Comparison of ENCODE assay signal across 8 cellular contexts in genomic region chr15:44728576-44729393, GRCh38. TPM values are rescaled to one million over a fixed set of nuclear protein-coding genes. Genes with fewer than 3 reads are reported as not detected.
DNase-seq lines count a peak whose midpoint lies in the region; ATAC-seq and TF ChIP-seq lines count a peak whose summit lies in the region.

No MANE protein-coding gene starts in this region.

- peak overlapping the region; percentile 10 for H2BK5ac ChIP-seq in neuronal stem cell (ENCODE audit: low read length)

- H3K4me3 ChIP-seq in NB4 (ENCODE audit: low read depth, low read length): peak overlapping the region; percentile 79
- H3K4me3 ChIP-seq in gastroesophageal sphincter: peak overlapping the region; percentile 50 to 75
- peak overlapping the region; percentile 56 to 80 for H3K4me3 ChIP-seq in neuronal stem cell (ENCODE audit: low read length in 2 of 2)
- H3K4me3 ChIP-seq in subcutaneous abdominal adipose tissue (ENCODE audit: low read depth in 1 of 5, low read length in 5 of 5): peak overlapping the region; percentile 88 to 98 (median 96)

- peak; percentile 75 for ATAC-seq in HG02571 (IDR thresholded peaks at IDR 0.05; ENCODE audit: unreplicated experiment)
- ATAC-seq in gastroesophageal sphincter: peak; percentile 97

- H3K18ac ChIP-seq in neuronal stem cell (ENCODE audit: low read length): peak overlapping the region; percentile 55

- no peaks in the 10 kb centered on the region for H3K27me3 ChIP-seq in gastroesophageal sphincter
- H3K27me3 ChIP-seq in neuronal stem cell (ENCODE audit: control insufficient read depth in 3 of 3, insufficient read depth in 3 of 3, low read depth in 1 of 3, low read length in 3 of 3): peaks cover 0 to 7% (median 2%) of the 10 kb centered on the region in 3 experiments
- H3K27me3 ChIP-seq in subcutaneous abdominal adipose tissue (ENCODE audit: control insufficient read depth in 5 of 5, insufficient read depth in 4 of 5, low read length in 5 of 5): no peaks in the 10 kb centered on the region

- no peak overlapping the region for H2BK12ac ChIP-seq in neuronal stem cell (ENCODE audit: low read length)

- H3K14ac ChIP-seq in neuronal stem cell (ENCODE audit: low read length): peak overlapping the region; percentile 3

- peak overlapping the region; percentile 85 for H3K9ac ChIP-seq in neuronal stem cell (ENCODE audit: low read depth, low read length, poor library complexity)
- H3K9ac ChIP-seq in subcutaneous abdominal adipose tissue (ENCODE audit: low read length in 5 of 5): peak overlapping the region; percentile 85 to 98 (median 95)

- H2BK15ac ChIP-seq in neuronal stem cell (ENCODE audit: low read length): no peak overlapping the region

- H3K27ac ChIP-seq in gastroesophageal sphincter: peak overlapping the region; percentile 93 to 96 (median 94)
- no peak overlapping the region for H3K27ac ChIP-seq in neuronal stem cell (replicated peaks; ENCODE audit: low read length)
- peak overlapping the region; percentile 99 for H3K27ac ChIP-seq in subcutaneous abdominal adipose tissue (ENCODE audit: low read depth, low read length)

- no peak for TF ChIP-seq EP300 in gastroesophageal sphincter (IDR thresholded peaks at IDR 0.05)

- no peak overlapping the region for H4K8ac ChIP-seq in neuronal stem cell (ENCODE audit: low read depth, low read length)

- WGBS in gastroesophageal sphincter (ENCODE audit: low coverage in 1 of 2), 2 donors: 0% methylated on average over 1 to 16 of the region's 36 CpGs
- no CpG with 5 or more reads among the region's 36 CpGs for WGBS in neuronal stem cell (ENCODE audit: extremely low coverage in 2 of 2, insufficient read length in 2 of 2, insufficient replicate concordance in 1 of 2), 2 donors

- H3K9me3 ChIP-seq in gastroesophageal sphincter: no peaks in the 10 kb centered on the region
- no peaks in the 10 kb centered on the region for H3K9me3 ChIP-seq in neuronal stem cell (replicated peaks in 1 of 2; ENCODE audit: control insufficient read depth in 2 of 2, insufficient read depth in 1 of 2, low read depth in 1 of 2, low read length in 2 of 2)
- no peaks in the 10 kb centered on the region for H3K9me3 ChIP-seq in subcutaneous abdominal adipose tissue (ENCODE audit: control insufficient read depth in 5 of 5, low read length in 5 of 5)

- H3K79me1 ChIP-seq in neuronal stem cell (ENCODE audit: low read depth, low read length): no peaks in the 10 kb centered on the region

- DNase-seq in GM04504 (ENCODE audit: low read depth) (peak; percentile 99), NB4 (ENCODE audit: low read depth) (peak; percentile 96), SK-N-DZ (ENCODE audit: low spot score) (peak; percentile 97), neuronal stem cell (ENCODE audit: low spot score) (peak; percentile 75)
- DNase-seq in activated naive CD4-positive, alpha-beta T cell treated with anti-CD3 and anti-CD28 coated beads, Interleukin-2, amount 50 U/mL, for 16 hours: peak; percentile 93

- H2AFZ ChIP-seq in neuronal stem cell (ENCODE audit: low read length): peak overlapping the region; percentile 83

- peak overlapping the region; percentile 66 for H3K23ac ChIP-seq in neuronal stem cell (ENCODE audit: low read depth, low read length, poor library complexity)

- peaks cover 0 to 58% (median 8%) of the 10 kb centered on the region in 3 donors for H3K4me1 ChIP-seq in gastroesophageal sphincter
- peaks cover 2 to 4% of the 10 kb centered on the region in 2 donors for H3K4me1 ChIP-seq in neuronal stem cell (ENCODE audit: control insufficient read depth in 2 of 2, insufficient read depth in 1 of 2, low read depth in 1 of 2, low read length in 2 of 2)
- H3K4me1 ChIP-seq in subcutaneous abdominal adipose tissue (ENCODE audit: control insufficient read depth in 5 of 5, insufficient read depth in 5 of 5, low read length in 5 of 5): peaks cover 16 to 57% (median 35%) of the 10 kb centered on the region in 5 donors

- no peak for TF ChIP-seq CTCF in NB4 (IDR thresholded peaks at IDR 0.05; ENCODE audit: low read depth, low read length)
- TF ChIP-seq CTCF in gastroesophageal sphincter (IDR thresholded peaks at IDR 0.05): no peak

- no peak overlapping the region for H3K4ac ChIP-seq in neuronal stem cell (ENCODE audit: low read length)

- no peak overlapping the region for H2AK5ac ChIP-seq in neuronal stem cell (ENCODE audit: low read depth, low read length)

- H3K4me2 ChIP-seq in neuronal stem cell (ENCODE audit: insufficient read depth, low read length, poor library complexity, severe bottlenecking): peak overlapping the region; percentile 95

- TF ChIP-seq POLR2A in NB4 (IDR thresholded peaks at IDR 0.05; ENCODE audit: extremely low read depth, insufficient read length) (peak; percentile 74), gastroesophageal sphincter (IDR thresholded peaks at IDR 0.05) (peak; percentile 77 to 86)

- H4K91ac ChIP-seq in neuronal stem cell (ENCODE audit: low read depth, low read length, poor library complexity): no peak overlapping the region

- H2BK120ac ChIP-seq in neuronal stem cell (ENCODE audit: low read depth, low read length): peak overlapping the region; percentile 68

- H3K36me3 ChIP-seq in gastroesophageal sphincter (peaks cover 0 to 12% of the 10 kb centered on the region in 2 donors), neuronal stem cell (replicated peaks in 1 of 2; ENCODE audit: control insufficient read depth in 2 of 2, insufficient read depth in 2 of 2, low read length in 2 of 2) (peaks cover 0 to 14% of the 10 kb centered on the region in 2 donors), subcutaneous abdominal adipose tissue (ENCODE audit: control insufficient read depth in 5 of 5, insufficient read depth in 5 of 5, low read length in 5 of 5) (peaks cover 6 to 9% (median 8%) of the 10 kb centered on the region in 5 donors)

RNA-seq across cellular contexts. Expression of gene TRIM69, which starts 7.5 kb away (rescaled TPM):
- polyA plus RNA-seq in SK-N-DZ (2014; cell fraction: cytosol; rRNA removed): 11.1 and 11.5 TPM in 2 replicates
- polyA plus RNA-seq in SK-N-DZ (2014; cell fraction: nucleus; rRNA removed): 4.5 and 7.5 TPM in 2 replicates
- 10 to 100 TPM; 22.9 to 31.1 (median 24.3) TPM for total RNA-seq in gastroesophageal sphincter
- 0.70 TPM for polyA plus RNA-seq in neuronal stem cell (2013, experiment 1 of 2)
- polyA plus RNA-seq in neuronal stem cell (2013, experiment 2 of 2): 0.46 TPM

RNA-seq across cellular contexts. Expression of gene B2M, which starts 17.5 kb away (rescaled TPM):
- 363 and 382 TPM in 2 replicates for polyA plus RNA-seq in SK-N-DZ (2014; cell fraction: cytosol; rRNA removed)
- 158 and 221 TPM in 2 replicates for polyA plus RNA-seq in SK-N-DZ (2014; cell fraction: nucleus; rRNA removed)
- total RNA-seq in gastroesophageal sphincter: 1,000 to 10,000 TPM; 1,151 to 3,314 (median 1,975) TPM
- polyA plus RNA-seq in neuronal stem cell (2013, experiment 1 of 2): 81.4 TPM
- polyA plus RNA-seq in neuronal stem cell (2013, experiment 2 of 2): 82.3 TPM

RNA-seq across cellular contexts. Expression of gene PATL2, which starts 17.7 kb away (rescaled TPM):
- 0.21 TPM in 1 of 2 replicates, not detected in the other for polyA plus RNA-seq in SK-N-DZ (2014; cell fraction: cytosol; rRNA removed)
- 0.33 and 0.89 TPM in 2 replicates for polyA plus RNA-seq in SK-N-DZ (2014; cell fraction: nucleus; rRNA removed)
- total RNA-seq in gastroesophageal sphincter: 1 to 10 TPM in 2 of 4 donors, under 1 TPM in 1, not detected in 1; 0.81 to 1.2 (median 1.1) TPM
- polyA plus RNA-seq in neuronal stem cell (2013, experiment 1 of 2): 0.49 TPM
- 0.53 TPM for polyA plus RNA-seq in neuronal stem cell (2013, experiment 2 of 2)
